1 cellular context compared by ENCODE assay signal in the genomic region with DNA sequence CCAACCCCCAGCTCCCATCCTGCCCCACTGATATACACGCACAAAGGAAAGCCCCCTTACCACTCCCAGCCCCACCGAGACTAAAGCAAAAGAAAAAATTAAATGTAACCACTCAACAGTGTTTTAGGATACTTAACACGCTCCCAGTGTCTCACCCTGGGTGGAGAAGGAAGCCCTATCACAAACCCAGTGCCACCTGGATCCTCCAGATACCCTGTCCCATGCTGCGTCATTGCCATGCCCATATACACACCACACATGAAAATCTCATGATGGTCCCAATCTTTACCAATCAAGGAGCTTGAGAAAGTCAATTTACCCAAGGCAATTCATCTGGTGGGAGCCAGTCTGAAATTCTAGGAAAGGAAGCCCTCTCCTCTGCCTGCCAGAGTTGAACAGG.
A peak's percentile ranks its signal among the peaks of the same experiment; 100 is the strongest.
TF ChIP-seq lines count a peak whose summit lies in the region.

No MANE protein-coding gene starts in this region.

TF ChIP-seq in K562, 482 proteins besides CTCF, POLR2A, EP300 and RAD21 (continued from another document):
- TF ChIP-seq, protein P1, sequence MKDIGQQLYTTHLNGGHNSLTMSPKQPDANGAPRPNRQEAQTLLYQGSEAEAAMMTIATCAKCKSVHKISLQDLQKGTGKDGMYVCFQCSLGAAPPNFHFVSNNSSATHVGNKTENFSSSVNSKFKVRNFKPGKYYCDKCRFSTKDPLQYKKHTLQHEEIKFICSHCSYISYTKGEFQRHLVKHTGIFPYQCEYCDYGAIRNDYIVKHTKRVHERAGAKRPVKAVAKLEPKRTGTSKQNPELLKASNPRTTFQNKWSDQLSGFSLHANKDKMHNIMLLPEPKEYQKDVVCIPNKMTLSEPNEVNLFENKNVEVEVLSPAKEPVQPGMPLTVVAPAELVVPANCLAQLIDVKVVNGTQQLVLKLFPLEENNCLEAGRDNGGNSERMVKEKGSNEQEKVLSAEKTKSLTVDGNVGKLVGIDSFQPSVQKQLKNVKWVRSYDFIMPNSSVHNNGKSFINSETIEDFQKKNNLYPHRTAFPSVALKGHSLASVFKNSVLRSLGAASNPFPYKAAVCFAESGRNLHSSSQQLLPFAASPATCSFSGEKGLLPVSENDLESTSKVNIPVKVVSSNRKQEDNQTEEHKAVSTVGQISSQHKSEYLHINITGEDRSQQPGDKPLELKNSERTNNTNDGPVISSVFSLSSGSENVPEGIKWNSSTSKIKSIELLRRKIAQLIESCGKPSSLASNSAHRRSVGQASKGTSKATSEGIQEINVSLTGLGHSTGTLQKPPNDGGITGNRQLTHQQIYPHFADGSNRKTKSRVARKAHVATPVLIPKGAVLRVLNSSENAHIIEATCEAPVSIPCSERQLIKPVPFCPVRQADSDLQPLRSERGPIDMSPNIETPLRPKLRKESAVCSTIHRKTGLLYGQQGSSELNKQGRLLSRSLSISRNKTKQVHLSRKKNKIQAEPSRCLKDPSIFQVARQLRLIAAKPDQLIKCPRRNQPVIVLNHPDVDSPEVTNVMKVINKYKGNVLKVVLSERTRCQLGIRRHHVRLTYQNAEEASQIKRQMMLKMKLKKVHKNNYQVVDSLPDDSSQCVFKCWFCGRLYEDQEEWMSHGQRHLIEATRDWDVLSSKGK (CRISPR knock-in tag; IDR thresholded peaks at IDR 0.05), result no peak
- TF ChIP-seq NFYB (IDR thresholded peaks at IDR 0.05; ENCODE audit: extremely low read depth, insufficient read length), result no peak
- no peak for TF ChIP-seq MTA3 (IDR thresholded peaks at IDR 0.05; ENCODE audit: borderline replicate concordance)
- TF ChIP-seq ZNF274 (IDR thresholded peaks at IDR 0.05; ENCODE audit: borderline replicate concordance, low read depth, low read length), result no peak
- TF ChIP-seq PPARD (CRISPR knock-in tag; IDR thresholded peaks at IDR 0.05), result no peak
- no peak for TF ChIP-seq ATF1 (CRISPR knock-in tag; IDR thresholded peaks at IDR 0.05)
- 0 out of 2 replicates have a peak, but pooled peaks have one; percentile 9 for TF ChIP-seq ATF1 (tag; IDR thresholded peaks at IDR 0.05)
- TF ChIP-seq SMARCC2 (IDR thresholded peaks at IDR 0.05; ENCODE audit: low read depth), result no peak
- TF ChIP-seq POLR3G (IDR thresholded peaks at IDR 0.05; ENCODE audit: extremely low read depth, insufficient read length, insufficient replicate concordance), result no peak
- TF ChIP-seq EWSR1 (IDR thresholded peaks at IDR 0.05; ENCODE audit: borderline replicate concordance, low read depth, partially characterized antibody), result no peak
- TF ChIP-seq ZSCAN32 (CRISPR knock-in tag; IDR thresholded peaks at IDR 0.05), result no peak
- 0 out of 2 replicates have a peak, but pooled peaks have one; percentile 25 for TF ChIP-seq MYNN (IDR thresholded peaks at IDR 0.05)
- no peak for TF ChIP-seq MYNN (CRISPR knock-in tag; IDR thresholded peaks at IDR 0.05)
- TF ChIP-seq ARID1B (IDR thresholded peaks at IDR 0.05), result peak; percentile 61
- peak; percentile 46 for TF ChIP-seq DPF2 (IDR thresholded peaks at IDR 0.05)
- TF ChIP-seq XRCC5 (IDR thresholded peaks at IDR 0.05; ENCODE audit: low read depth, low read length), result no peak
- TF ChIP-seq SMC3 (conservative IDR thresholded peaks at IDR 0.05; ENCODE audit: insufficient read depth, low read depth, low read length), result no peak
- TF ChIP-seq, protein P2, sequence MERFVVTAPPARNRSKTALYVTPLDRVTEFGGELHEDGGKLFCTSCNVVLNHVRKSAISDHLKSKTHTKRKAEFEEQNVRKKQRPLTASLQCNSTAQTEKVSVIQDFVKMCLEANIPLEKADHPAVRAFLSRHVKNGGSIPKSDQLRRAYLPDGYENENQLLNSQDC (CRISPR knock-in tag; IDR thresholded peaks at IDR 0.05), result no peak
- no peak for TF ChIP-seq ZC3H11A (IDR thresholded peaks at IDR 0.05; ENCODE audit: low read depth, low read length)
- peak; percentile 24; the same call in 1 of the 2 replicates for TF ChIP-seq CBFA2T2 (conservative IDR thresholded peaks at IDR 0.05)
- no peak for TF ChIP-seq ZNF174 (CRISPR knock-in tag; IDR thresholded peaks at IDR 0.05)
- peak; percentile 19; the same call in 1 of the 2 replicates for TF ChIP-seq MAFG (tag; conservative IDR thresholded peaks at IDR 0.05)
- TF ChIP-seq TAL1 (IDR thresholded peaks at IDR 0.05), result peak; percentile 41; the same call in 1 of the 2 replicates
- 0 out of 2 replicates have a peak, but pooled peaks have one; percentile 15 for TF ChIP-seq SMARCE1 (IDR thresholded peaks at IDR 0.05)
- TF ChIP-seq, protein P3, sequence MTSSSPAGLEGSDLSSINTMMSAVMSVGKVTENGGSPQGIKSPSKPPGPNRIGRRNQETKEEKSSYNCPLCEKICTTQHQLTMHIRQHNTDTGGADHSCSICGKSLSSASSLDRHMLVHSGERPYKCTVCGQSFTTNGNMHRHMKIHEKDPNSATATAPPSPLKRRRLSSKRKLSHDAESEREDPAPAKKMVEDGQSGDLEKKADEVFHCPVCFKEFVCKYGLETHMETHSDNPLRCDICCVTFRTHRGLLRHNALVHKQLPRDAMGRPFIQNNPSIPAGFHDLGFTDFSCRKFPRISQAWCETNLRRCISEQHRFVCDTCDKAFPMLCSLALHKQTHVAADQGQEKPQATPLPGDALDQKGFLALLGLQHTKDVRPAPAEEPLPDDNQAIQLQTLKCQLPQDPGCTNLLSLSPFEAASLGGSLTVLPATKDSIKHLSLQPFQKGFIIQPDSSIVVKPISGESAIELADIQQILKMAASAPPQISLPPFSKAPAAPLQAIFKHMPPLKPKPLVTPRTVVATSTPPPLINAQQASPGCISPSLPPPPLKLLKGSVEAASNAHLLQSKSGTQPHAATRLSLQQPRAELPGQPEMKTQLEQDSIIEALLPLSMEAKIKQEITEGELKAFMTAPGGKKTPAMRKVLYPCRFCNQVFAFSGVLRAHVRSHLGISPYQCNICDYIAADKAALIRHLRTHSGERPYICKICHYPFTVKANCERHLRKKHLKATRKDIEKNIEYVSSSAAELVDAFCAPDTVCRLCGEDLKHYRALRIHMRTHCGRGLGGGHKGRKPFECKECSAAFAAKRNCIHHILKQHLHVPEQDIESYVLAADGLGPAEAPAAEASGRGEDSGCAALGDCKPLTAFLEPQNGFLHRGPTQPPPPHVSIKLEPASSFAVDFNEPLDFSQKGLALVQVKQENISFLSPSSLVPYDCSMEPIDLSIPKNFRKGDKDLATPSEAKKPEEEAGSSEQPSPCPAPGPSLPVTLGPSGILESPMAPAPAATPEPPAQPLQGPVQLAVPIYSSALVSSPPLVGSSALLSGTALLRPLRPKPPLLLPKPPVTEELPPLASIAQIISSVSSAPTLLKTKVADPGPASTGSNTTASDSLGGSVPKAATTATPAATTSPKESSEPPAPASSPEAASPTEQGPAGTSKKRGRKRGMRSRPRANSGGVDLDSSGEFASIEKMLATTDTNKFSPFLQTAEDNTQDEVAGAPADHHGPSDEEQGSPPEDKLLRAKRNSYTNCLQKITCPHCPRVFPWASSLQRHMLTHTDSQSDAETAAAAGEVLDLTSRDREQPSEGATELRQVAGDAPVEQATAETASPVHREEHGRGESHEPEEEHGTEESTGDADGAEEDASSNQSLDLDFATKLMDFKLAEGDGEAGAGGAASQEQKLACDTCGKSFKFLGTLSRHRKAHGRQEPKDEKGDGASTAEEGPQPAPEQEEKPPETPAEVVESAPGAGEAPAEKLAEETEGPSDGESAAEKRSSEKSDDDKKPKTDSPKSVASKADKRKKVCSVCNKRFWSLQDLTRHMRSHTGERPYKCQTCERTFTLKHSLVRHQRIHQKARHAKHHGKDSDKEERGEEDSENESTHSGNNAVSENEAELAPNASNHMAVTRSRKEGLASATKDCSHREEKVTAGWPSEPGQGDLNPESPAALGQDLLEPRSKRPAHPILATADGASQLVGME (CRISPR knock-in tag; IDR thresholded peaks at IDR 0.05), result no peak
- TF ChIP-seq MCM7 (IDR thresholded peaks at IDR 0.05), result no peak
- TF ChIP-seq ZNF224 (CRISPR knock-in tag; IDR thresholded peaks at IDR 0.05), result no peak
- TF ChIP-seq LARP7 (IDR thresholded peaks at IDR 0.05), result no peak
- TF ChIP-seq, protein P4, sequence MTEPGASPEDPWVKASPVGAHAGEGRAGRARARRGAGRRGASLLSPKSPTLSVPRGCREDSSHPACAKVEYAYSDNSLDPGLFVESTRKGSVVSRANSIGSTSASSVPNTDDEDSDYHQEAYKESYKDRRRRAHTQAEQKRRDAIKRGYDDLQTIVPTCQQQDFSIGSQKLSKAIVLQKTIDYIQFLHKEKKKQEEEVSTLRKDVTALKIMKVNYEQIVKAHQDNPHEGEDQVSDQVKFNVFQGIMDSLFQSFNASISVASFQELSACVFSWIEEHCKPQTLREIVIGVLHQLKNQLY (CRISPR knock-in tag; conservative IDR thresholded peaks at IDR 0.05), result no peak
